Comparison of ENCODE assay signal across 22 cellular contexts in the genomic region with DNA sequence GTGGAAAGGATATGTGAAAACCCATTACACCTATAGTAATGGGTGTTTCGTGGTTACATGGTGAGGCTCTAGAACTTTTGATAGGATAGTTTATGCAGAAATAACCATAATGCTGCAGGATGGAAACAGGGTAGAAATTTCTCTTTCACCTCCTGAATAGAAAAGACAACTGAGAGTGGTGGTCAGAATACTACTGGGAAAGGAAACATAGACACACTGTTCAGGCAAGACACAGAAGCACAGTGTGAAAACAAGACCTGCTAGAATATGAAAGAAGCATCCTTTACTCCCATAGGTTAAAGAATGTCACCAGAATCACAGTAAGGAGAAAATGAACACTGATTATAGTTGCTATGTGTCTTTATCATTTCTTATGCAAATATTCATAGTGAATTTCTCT.
DNase-seq lines count a peak whose midpoint lies in the region; ATAC-seq, FAIRE-seq and TF ChIP-seq lines count a peak whose summit lies in the region.
"Had no signal": no experiment of that assay in that cellular context is flagged by ENCODE, and none has a peak within 500 bp of the region (broad histone marks: within the 10 kb centered on the region; RNA-seq: fewer than 3 reads in every experiment).

No MANE protein-coding gene starts in this region.

- no peak overlapping the region for H2BK15ac ChIP-seq in mesenchymal stem cell (ENCODE audit: low read depth, poor library complexity, severe bottlenecking)

- H3K9me3 ChIP-seq in GM12878 (replicated peaks; ENCODE audit: control insufficient read depth, insufficient read depth, low read length) (no peaks in the 10 kb centered on the region), mesenchymal stem cell (ENCODE audit: control insufficient read depth, low read length) (no peaks in the 10 kb centered on the region)
- H3K9me3 ChIP-seq: sigmoid colon, thyroid gland had no signal

- H4K8ac ChIP-seq in mesenchymal stem cell (ENCODE audit: low read length): no peak overlapping the region

- RAD21 ChIA-PET in GM12878 (lab: Charles Lee; ENCODE audit: unreplicated experiment): no interaction called here

- no peak overlapping the region for H2AK5ac ChIP-seq in mesenchymal stem cell (ENCODE audit: low read length, severe bottlenecking)

- no peak for TF ChIP-seq POLR2A in GM12878 (IDR thresholded peaks at IDR 0.05; ENCODE audit: low read depth, low read length)

- WGBS in GM12878 (ENCODE audit: insufficient coverage, insufficient replicate concordance, low lambda C conversion rate, missing lambda C conversion rate): 0% methylated on average over 1 of the region's 1 CpG
- WGBS in mesenchymal stem cell: 100% methylated on average over 1 of the region's 1 CpG

- no peak overlapping the region for H2BK120ac ChIP-seq in mesenchymal stem cell (ENCODE audit: low read depth, low read length)

- no peaks in the 10 kb centered on the region for H3K36me3 ChIP-seq in GM12878 (ENCODE audit: control insufficient read depth in 2 of 2, insufficient read depth in 2 of 2, low read length in 1 of 2)
- no peaks in the 10 kb centered on the region for H3K36me3 ChIP-seq in mesenchymal stem cell (ENCODE audit: control insufficient read depth in 1 of 2, insufficient read depth in 2 of 2, low read depth in 1 of 2, low read length in 2 of 2)
- H3K36me3 ChIP-seq: sigmoid colon, thyroid gland had no signal

- H2BK5ac ChIP-seq in mesenchymal stem cell (ENCODE audit: low read depth, low read length, poor library complexity, severe bottlenecking): no peak overlapping the region

- H3K27me3 ChIP-seq in GM12878 (replicated peaks in 1 of 2; ENCODE audit: control insufficient read depth in 2 of 2, insufficient read depth in 2 of 2, low read length in 1 of 2) (no peaks in the 10 kb centered on the region), mesenchymal stem cell (ENCODE audit: control insufficient read depth in 1 of 2, insufficient read depth in 1 of 2, low read length in 2 of 2) (no peaks in the 10 kb centered on the region)
- H3K27me3 ChIP-seq: sigmoid colon, thyroid gland had no signal

- H4K20me1 ChIP-seq in GM12878 (ENCODE audit: control insufficient read depth, insufficient read depth): no peaks in the 10 kb centered on the region

- no peak overlapping the region for H4K91ac ChIP-seq in mesenchymal stem cell (ENCODE audit: low read length)

- TF ChIP-seq EP300 in GM12878 (IDR thresholded peaks at IDR 0.05; ENCODE audit: borderline replicate concordance in 1 of 2, control insufficient read depth in 1 of 2, low read depth in 2 of 2, low read length in 2 of 2): no peak

- TF ChIP-seq CTCF in GM12878 (IDR thresholded peaks at IDR 0.05 in 2 of 3, conservative IDR thresholded peaks at IDR 0.05 in 1 of 3; ENCODE audit: control insufficient read depth in 2 of 3, extremely low read depth in 1 of 3, insufficient read depth in 1 of 3, low read depth in 3 of 3, low read length in 3 of 3): no peak

- CTCF ChIA-PET in GM12878 (lab: Yijun Ruan, JAX): interaction anchor here (1.3 to 1.5 kb wide), 2 partner anchors 10 to 101 kb away, joined by 6 to 7 read pairs; no protein-coding TSS in a partner anchor

- H3K14ac ChIP-seq in mesenchymal stem cell (ENCODE audit: low read length in 2 of 2): no peak overlapping the region

- H3K4ac ChIP-seq in mesenchymal stem cell (ENCODE audit: low read depth in 1 of 2, low read length in 2 of 2): no peak overlapping the region

- H3K23ac ChIP-seq in mesenchymal stem cell (ENCODE audit: low read length in 2 of 2): no peak overlapping the region

- H3K27ac ChIP-seq in GM12878 (ENCODE audit: control insufficient read depth, insufficient read depth): no peak overlapping the region
- H3K27ac ChIP-seq in mesenchymal stem cell (ENCODE audit: low read length, poor library complexity, severe bottlenecking): no peak overlapping the region
- H3K27ac ChIP-seq: C4-2B, sigmoid colon, thyroid gland had no signal

- H2AFZ ChIP-seq in GM12878 (ENCODE audit: control insufficient read depth, low read depth, low read length) (no peak overlapping the region), mesenchymal stem cell (ENCODE audit: low read depth, low read length) (no peak overlapping the region)

- H3K4me2 ChIP-seq in GM12878 (ENCODE audit: control insufficient read depth, insufficient read depth) (no peak overlapping the region), mesenchymal stem cell (ENCODE audit: low read length, poor library complexity, severe bottlenecking) (no peak overlapping the region)

- ATAC-seq in GM18870 (IDR thresholded peaks at IDR 0.05; ENCODE audit: unreplicated experiment) (peak; percentile 74), GM21390 (IDR thresholded peaks at IDR 0.05; ENCODE audit: unreplicated experiment) (peak; percentile 66), HG02938 (IDR thresholded peaks at IDR 0.05; ENCODE audit: unreplicated experiment) (peak; percentile 65), GM12878 (peak; percentile 71), HG03139 (IDR thresholded peaks at IDR 0.05; ENCODE audit: unreplicated experiment) (no peak)
- ATAC-seq: HepG2, Panc1 had no signal

- in situ Hi-C loops in GM12878 (cut with MboI): no loop called here

- SMC1A ChIA-PET in GM12878 (lab: Charles Lee; ENCODE audit: uncharacterized antibody, unreplicated experiment): interaction anchor here (1.0 to 2.0 kb wide), 4 partner anchors 12 to 180 kb away, joined by 3 to 6 read pairs (median 4); no protein-coding TSS in a partner anchor

- DNase-seq in GM12878 (ENCODE audit: low read depth, low spot score) (no peak), activated T-cell treated with anti-CD3 and anti-CD28 coated beads for 4 hours (no peak), mesenchymal stem cell (no peak), mesenteric fat pad (ENCODE audit: low spot score) (no peak)
- DNase-seq: activated CD4-positive, alpha-beta T cell treated with anti-CD3 and anti-CD28 coated beads, Interleukin-2, amount 50 U/mL, for 48 hours; activated CD4-positive, CD25-positive, alpha-beta regulatory T cell; activated effector memory CD4-positive, alpha-beta T cell treated with anti-CD3 and anti-CD28 coated beads, Interleukin-2, amount 50 U/mL, for 16 hours; cerebellar nuclear complex; NCI-H1694; NCI-H526; SHP77 treated with DMSO at 0.1 percent for 48 hours; sigmoid colon; SW 1271; thyroid gland had no signal

- POLR2A ChIA-PET in GM12878 (lab: Charles Lee): interaction anchor here (1.8 kb wide), 1 partner anchor 9 kb away, joined by 4 read pairs; no protein-coding TSS in a partner anchor

- H3K9ac ChIP-seq in GM12878 (ENCODE audit: control insufficient read depth, insufficient read depth, low read length) (no peak overlapping the region), mesenchymal stem cell (ENCODE audit: low read length) (no peak overlapping the region)

- H3K79me2 ChIP-seq in GM12878 (ENCODE audit: control insufficient read depth, insufficient read depth, low read length): no peaks in the 10 kb centered on the region

- TF ChIP-seq RAD21 in GM12878 (IDR thresholded peaks at IDR 0.05; ENCODE audit: insufficient read depth, low read depth, low read length): no peak

- H3K79me1 ChIP-seq in mesenchymal stem cell (replicated peaks; ENCODE audit: low read length, poor library complexity, severe bottlenecking): no peaks in the 10 kb centered on the region

- H3K4me1 ChIP-seq in GM12878 (ENCODE audit: control insufficient read depth, insufficient read depth, low read length) (no peaks in the 10 kb centered on the region; the same call in 1 of the 2 replicates), mesenchymal stem cell (ENCODE audit: control insufficient read depth, insufficient read depth, low read depth, low read length) (no peaks in the 10 kb centered on the region)
- H3K4me1 ChIP-seq: sigmoid colon, thyroid gland had no signal

- intact Hi-C loops in GM12878 (cut with micrococcal nuclease; ENCODE audit: unreplicated experiment): no loop called here

- H3K4me3 ChIP-seq in GM12878 (no peak overlapping the region), mesenchymal stem cell (ENCODE audit: insufficient read depth in 1 of 2, low read depth in 1 of 2, low read length in 2 of 2) (no peak overlapping the region)
- H3K4me3 ChIP-seq: sigmoid colon, thyroid gland had no signal

- BruUV-seq in GM12878 (replicated peaks; lab: Mats Ljungman, UMichigan): no TSS peak

- H2BK12ac ChIP-seq in mesenchymal stem cell (ENCODE audit: low read length in 2 of 2): no peak overlapping the region

- peak; percentile 47 for FAIRE-seq in GM12878 (lab: Jason Lieb, UNC)
- FAIRE-seq: GM12892, HepG2 had no signal

- no peak overlapping the region for H3K18ac ChIP-seq in mesenchymal stem cell (ENCODE audit: low read depth in 1 of 2, low read length in 2 of 2)

TF ChIP-seq in GM12878, 131 proteins besides CTCF, POLR2A, EP300 and RAD21:
- TF ChIP-seq NR2C1 (IDR thresholded peaks at IDR 0.05) (no peak), MXI1 (IDR thresholded peaks at IDR 0.05; ENCODE audit: low read depth, low read length) (no peak), FOXK2 (IDR thresholded peaks at IDR 0.05) (no peak), GATAD2B (conservative IDR thresholded peaks at IDR 0.05; ENCODE audit: low read depth) (no peak), CREM (IDR thresholded peaks at IDR 0.05; ENCODE audit: low read depth) (no peak), ETV6 (conservative IDR thresholded peaks at IDR 0.05 in 1 of 2, IDR thresholded peaks at IDR 0.05 in 1 of 2; ENCODE audit: borderline replicate concordance in 1 of 2, low read depth in 1 of 2) (no peak)
